8 cellular contexts compared by ENCODE assay signal in genomic region chr17:752002-752619, GRCh38.
DNase-seq lines count a peak whose midpoint lies in the region; ATAC-seq and TF ChIP-seq lines count a peak whose summit lies in the region.

TSS of gene GEMIN4 (minus strand) at chr17:752264. CDS start at chr17:752142, 122 bp downstream.

- H3K4me3 ChIP-seq in choroid plexus epithelial cell (ENCODE audit: low read depth, low read length) = peak within 1 kb of the TSS; percentile 75

- peak; percentile 99 for DNase-seq in AG20443 (ENCODE audit: low spot score)
- DNase-seq in NCI-H345 (lab: John Stamatoyannopoulos, UW) = peak; percentile 86
- peak; percentile 98 to 99 for DNase-seq in activated CD4-positive, alpha-beta T cell treated with anti-CD3 and anti-CD28 coated beads for 24 hours (ENCODE audit: low read depth in 2 of 2)
- DNase-seq in choroid plexus epithelial cell (ENCODE audit: low read depth) = peak; percentile 90
- DNase-seq in kidney glomerular epithelial cell (lab: John Stamatoyannopoulos, UW) = peak; percentile 77
- DNase-seq in stimulated activated CD4-positive, alpha-beta T cell treated with anti-CD3 and anti-CD28 coated beads, Interleukin-15, amount 100 ng/mL, for 48 hours (ENCODE audit: low read depth in 2 of 2) = peak; percentile 93 to 97

- ATAC-seq in GM18907 (IDR thresholded peaks at IDR 0.05; ENCODE audit: unreplicated experiment) (peak; percentile 85), HG03139 (IDR thresholded peaks at IDR 0.05; ENCODE audit: unreplicated experiment) (peak; percentile 68)

- TF ChIP-seq CTCF in choroid plexus epithelial cell (conservative IDR thresholded peaks at IDR 0.05; ENCODE audit: low read depth, low read length) = peak; percentile 80

Comparison
In these comparisons a context has a peak if more than half of its experiments do, and no peak if none do; other contexts are left out.
1. Peak in every context shown above with its lines: DNase-seq, ATAC-seq and H3K4me3 ChIP-seq.